17 cellular contexts compared by ENCODE assay signal in the genomic region with DNA sequence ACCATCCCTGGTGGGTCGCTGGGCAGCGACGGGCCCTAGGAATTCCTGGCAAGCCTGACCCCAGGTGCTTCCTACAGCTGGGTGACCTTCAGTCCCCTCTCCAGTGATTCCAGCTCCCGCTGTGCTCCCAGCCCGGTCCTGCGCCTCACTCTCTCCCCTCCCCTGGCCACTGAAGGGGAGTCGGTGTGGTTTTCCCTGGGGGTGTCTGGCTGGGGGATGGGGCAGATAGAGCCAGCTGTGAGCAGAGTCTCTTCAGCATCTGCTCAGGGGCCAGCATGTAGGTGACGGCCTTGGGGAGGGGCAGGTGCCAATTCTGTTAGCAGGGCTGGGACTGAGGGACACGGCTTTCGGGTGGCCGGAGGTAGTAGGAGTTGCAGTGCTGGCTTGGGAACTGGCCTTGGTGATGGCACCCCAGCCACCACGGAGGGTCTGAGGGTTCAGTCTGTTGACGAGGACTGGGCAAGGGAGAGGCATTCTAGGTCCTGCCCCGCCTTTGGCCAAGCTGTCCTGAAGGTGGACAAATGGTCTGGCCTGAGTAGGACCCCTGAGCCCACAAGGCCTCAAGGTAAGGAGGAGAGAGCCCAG. TPM values are rescaled to one million over a fixed set of nuclear protein-coding genes. Genes with fewer than 3 reads are reported as not detected.
DNase-seq lines count a peak whose midpoint lies in the region; ATAC-seq and TF ChIP-seq lines count a peak whose summit lies in the region.
"Had no signal": no experiment of that assay in that cellular context is flagged by ENCODE, and none has a peak within 500 bp of the region (broad histone marks: within the 10 kb centered on the region; RNA-seq: fewer than 3 reads in every experiment).

No MANE protein-coding gene starts in this region.

- peak overlapping the region; percentile 8 for H3K4me3 ChIP-seq in AG04449 (ENCODE audit: low read depth, low read length)
- H3K4me3 ChIP-seq in HFF-Myc (replicated peaks; ENCODE audit: low read depth, low read length): peak overlapping the region; percentile 94

- TF ChIP-seq CTCF in AG04449 (IDR thresholded peaks at IDR 0.05; ENCODE audit: insufficient read depth, low read length, missing control alignments): no peak
- no peak for TF ChIP-seq CTCF in HFF-Myc (IDR thresholded peaks at IDR 0.05; ENCODE audit: low read depth, low read length, missing control alignments)
- TF ChIP-seq CTCF in brain (conservative IDR thresholded peaks at IDR 0.05): no peak
- no peak for TF ChIP-seq CTCF in nephron progenitor cell (IDR thresholded peaks at IDR 0.05)

- DNase-seq in AG04449 (ENCODE audit: low read depth, low spot score): no peak
- DNase-seq in HFF-Myc (ENCODE audit: extremely low read depth, low read depth): no peak
- DNase-seq in nephron progenitor cell: no peak
- no peak for DNase-seq in activated naive CD4-positive, alpha-beta T cell treated with Interleukin-2 at 50 U/mL for 16 hours
- no peak for DNase-seq in activated naive CD4-positive, alpha-beta T cell treated with anti-CD3 and anti-CD28 coated beads, Interleukin-2, amount 50 U/mL, for 16 hours
- DNase-seq in GF-D8 (lab: John Stamatoyannopoulos, UW): no peak
- DNase-seq: CD8-positive, alpha-beta T cell; DMS79 treated with DMSO at 0.1 percent for 48 hours; MM.1S; NCI-H1105 treated with DMSO at 0.1 percent for 48 hours; NCI-H187; NCI-H748 treated with DMSO at 0.1 percent for 48 hours; SHP77 had no signal

- peak overlapping the region; percentile 31 to 49 (median 39) for H3K4me3 Mint-ChIP-seq in brain
- H3K4me3 Mint-ChIP-seq in nephron progenitor cell: peak overlapping the region; percentile 36
- H3K4me3 Mint-ChIP-seq: B cell; CD8-positive, alpha-beta T cell had no signal

- H3K36me3 Mint-ChIP-seq in brain (no peaks in the 10 kb centered on the region), nephron progenitor cell (ENCODE audit: low read depth) (no peaks in the 10 kb centered on the region)
- H3K36me3 Mint-ChIP-seq: CD8-positive, alpha-beta T cell had no signal

- peaks cover 33% of the 10 kb centered on the region for H3K4me1 Mint-ChIP-seq in brain
- H3K4me1 Mint-ChIP-seq in nephron progenitor cell: peaks cover 33% of the 10 kb centered on the region

- H3K27ac Mint-ChIP-seq in brain: peak overlapping the region in 3 of 5 experiments; percentile 48 to 82 (median 70)
- peak overlapping the region; percentile 39 for H3K27ac Mint-ChIP-seq in nephron progenitor cell
- H3K27ac Mint-ChIP-seq: B cell; CD8-positive, alpha-beta T cell had no signal

- POLR2A ChIA-PET in AG04449 (lab: Yijun Ruan, JAX): interaction anchor here (2.4 kb wide), 1 partner anchor 33 kb away, joined by 11 read pairs; a partner anchor contains a TSS

- no peak for ATAC-seq in HG03432 (IDR thresholded peaks at IDR 0.05; ENCODE audit: unreplicated experiment)
- ATAC-seq: CD8-positive, alpha-beta T cell; Panc1 had no signal

- H3K27me3 Mint-ChIP-seq in brain (peaks cover 3% of the 10 kb centered on the region), nephron progenitor cell (ENCODE audit: low read depth, poor library complexity) (peaks cover 3% of the 10 kb centered on the region)

- CTCF ChIA-PET in AG04449 (lab: Yijun Ruan, JAX): interaction anchor here (5.7 kb wide), 1 partner anchor 9 kb away, joined by 29 read pairs; no protein-coding TSS in a partner anchor

- H3K9me3 Mint-ChIP-seq in brain (peaks cover 0 to 4% (median 0%) of the 10 kb centered on the region in 5 experiments), nephron progenitor cell (no peaks in the 10 kb centered on the region)
- H3K9me3 Mint-ChIP-seq: CD8-positive, alpha-beta T cell had no signal

RNA-seq across cellular contexts. Expression of a gene that starts 3.2 kb away (rescaled TPM):
- 83.8 TPM for polyA plus RNA-seq in brain (ENCODE audit: insufficient read depth, low read depth, low replicate concordance)

RNA-seq across cellular contexts. Expression of a gene that starts 26.6 kb away (rescaled TPM):
- 5.3 TPM for polyA plus RNA-seq in brain (ENCODE audit: insufficient read depth, low read depth, low replicate concordance)

RNA-seq across cellular contexts. Expression of a gene that starts 33.0 kb away (rescaled TPM):
- 33.5 TPM for polyA plus RNA-seq in brain (ENCODE audit: insufficient read depth, low read depth, low replicate concordance)

RNA-seq across cellular contexts. Expression of a gene that starts 43.0 kb away (rescaled TPM):
- polyA plus RNA-seq in brain (ENCODE audit: insufficient read depth, low read depth, low replicate concordance): 0.58 TPM
